In genomic region chr1:238951809-238952208, GRCh38 we compare ENCODE assay signal across 8 cellular contexts.
A peak's percentile ranks its signal among the peaks of the same experiment; 100 is the strongest.
DNase-seq lines count a peak whose midpoint lies in the region; ATAC-seq and TF ChIP-seq lines count a peak whose summit lies in the region.
"Had no signal": no experiment of that assay in that cellular context is flagged by ENCODE, and none has a peak within 500 bp of the region (broad histone marks: within the 10 kb centered on the region; RNA-seq: fewer than 3 reads in every experiment).

No MANE protein-coding gene starts in this region.

- no peak overlapping the region for H4K8ac ChIP-seq in H9 (replicated peaks; ENCODE audit: insufficient read length, low read depth, low read length)

- H3K27me3 ChIP-seq in H9 (ENCODE audit: insufficient read depth, low read length), result no peaks in the 10 kb centered on the region

- no peak for ATAC-seq in effector memory CD8-positive, alpha-beta T cell (replicated peaks)
- no peak for ATAC-seq in GM19035 (IDR thresholded peaks at IDR 0.05; ENCODE audit: unreplicated experiment)

- no peak overlapping the region for H2AK5ac ChIP-seq in H9 (ENCODE audit: insufficient read length, low read length)

- DNase-seq in H9 (no peak), NOMO-1 treated with DMSO at 0.1 percent for 48 hours (lab: John Stamatoyannopoulos, UW; ENCODE audit: unreplicated experiment) (peak; percentile 46), endothelial cell (ENCODE audit: low spot score) (peak; percentile 30), retinal pigment epithelial cell (ENCODE audit: low read depth) (no peak)
- no peak for DNase-seq in activated CD4-positive, alpha-beta T cell treated with anti-CD3 and anti-CD28 coated beads, Interleukin-2, amount 50 U/mL, for 4 hours
- no peak for DNase-seq in effector memory CD8-positive, alpha-beta T cell
- DNase-seq: activated naive CD8-positive, alpha-beta T cell treated with anti-CD3 and anti-CD28 coated beads, Interleukin-2, amount 10 ng/mL, durations not matched to agents 7 days and 5 days had no signal

- H3K23ac ChIP-seq in H9 (ENCODE audit: insufficient read length, low read depth, low read length), result no peak overlapping the region

- no peak overlapping the region for H2BK5ac ChIP-seq in H9 (ENCODE audit: insufficient read length, low read length)

- H3K27me3 Mint-ChIP-seq in H9 (ENCODE audit: low read depth) (no peaks in the 10 kb centered on the region), endothelial cell (ENCODE audit: unreplicated experiment) (no peaks in the 10 kb centered on the region)
- no peaks in the 10 kb centered on the region for H3K27me3 Mint-ChIP-seq in effector memory CD8-positive, alpha-beta T cell
- H3K27me3 Mint-ChIP-seq: activated naive CD8-positive, alpha-beta T cell treated with anti-CD3 and anti-CD28 coated beads, Interleukin-2, amount 10 ng/mL, durations not matched to agents 7 days and 5 days had no signal

- no peaks in the 10 kb centered on the region for H3K9me3 ChIP-seq in H9 (ENCODE audit: control insufficient read depth, low read depth, low read length)

- H3K4me3 ChIP-seq in retinal pigment epithelial cell (ENCODE audit: low read length), result no peak overlapping the region

- H3K23me2 ChIP-seq in H9 (ENCODE audit: insufficient read length, low read depth, low read length, poor library complexity, severe bottlenecking), result no peaks in the 10 kb centered on the region

- no peak overlapping the region for H4K91ac ChIP-seq in H9 (ENCODE audit: insufficient read length, low read depth, low read length)

- H3K9me3 Mint-ChIP-seq in H9 (no peaks in the 10 kb centered on the region), endothelial cell (ENCODE audit: unreplicated experiment) (no peaks in the 10 kb centered on the region)
- H3K9me3 Mint-ChIP-seq in effector memory CD8-positive, alpha-beta T cell, result peaks cover 2 to 13% of the 10 kb centered on the region in 2 donors
- H3K9me3 Mint-ChIP-seq: activated naive CD8-positive, alpha-beta T cell treated with anti-CD3 and anti-CD28 coated beads, Interleukin-2, amount 10 ng/mL, durations not matched to agents 7 days and 5 days had no signal

- H3K27ac Mint-ChIP-seq in H9, result no peak overlapping the region
- no peak overlapping the region for H3K27ac Mint-ChIP-seq in endothelial cell (ENCODE audit: unreplicated experiment)
- no peak overlapping the region for H3K27ac Mint-ChIP-seq in effector memory CD8-positive, alpha-beta T cell
- H3K27ac Mint-ChIP-seq: activated naive CD8-positive, alpha-beta T cell treated with anti-CD3 and anti-CD28 coated beads, Interleukin-2, amount 10 ng/mL, durations not matched to agents 7 days and 5 days had no signal

- H3T11ph ChIP-seq in H9 (ENCODE audit: low read length), result no peak overlapping the region

- H3K9ac ChIP-seq in H9 (ENCODE audit: extremely low read depth, insufficient read length, low read length), result no peak overlapping the region

- no peak overlapping the region for H3K14ac ChIP-seq in H9 (ENCODE audit: insufficient read depth, low read length)

- no peak overlapping the region for H2BK12ac ChIP-seq in H9 (ENCODE audit: insufficient read length, low read depth, low read length)

- no peak overlapping the region for H3K4me3 Mint-ChIP-seq in H9
- no peak overlapping the region for H3K4me3 Mint-ChIP-seq in endothelial cell (ENCODE audit: unreplicated experiment)
- no peak overlapping the region for H3K4me3 Mint-ChIP-seq in effector memory CD8-positive, alpha-beta T cell
- H3K4me3 Mint-ChIP-seq: activated naive CD8-positive, alpha-beta T cell treated with anti-CD3 and anti-CD28 coated beads, Interleukin-2, amount 10 ng/mL, durations not matched to agents 7 days and 5 days had no signal

- H3K4ac ChIP-seq in H9 (ENCODE audit: low read depth, low read length), result no peak overlapping the region

- H2BK20ac ChIP-seq in H9 (ENCODE audit: low read depth, low read length, poor library complexity, severe bottlenecking), result no peak overlapping the region

- no peak overlapping the region for H4K5ac ChIP-seq in H9 (ENCODE audit: insufficient read length, low read depth, low read length)

- no peak overlapping the region for H2BK120ac ChIP-seq in H9 (ENCODE audit: low read depth, low read length, poor library complexity, severe bottlenecking)

- no peaks in the 10 kb centered on the region for H4K20me1 ChIP-seq in H9 (ENCODE audit: control insufficient read depth, insufficient read depth, insufficient read length)

- H3K56ac ChIP-seq in H9 (ENCODE audit: insufficient read length, low read depth, low read length), result no peak overlapping the region

- no peak overlapping the region for H3K18ac ChIP-seq in H9 (ENCODE audit: insufficient read length, low read depth, low read length)

- no peak overlapping the region for H2AFZ ChIP-seq in H9 (ENCODE audit: low read length)

- H3K79me2 ChIP-seq in H9 (ENCODE audit: insufficient read depth, low read length), result no peaks in the 10 kb centered on the region

- no peaks in the 10 kb centered on the region for H3K79me1 ChIP-seq in H9 (ENCODE audit: insufficient read depth, low read depth, low read length, poor library complexity, severe bottlenecking)

- H3K36me3 Mint-ChIP-seq in H9 (ENCODE audit: insufficient read depth in 1 of 3, low read depth in 3 of 3) (no peaks in the 10 kb centered on the region; a peak in 1 of 7 replicates), endothelial cell (ENCODE audit: low read depth, unreplicated experiment) (no peaks in the 10 kb centered on the region)
- H3K36me3 Mint-ChIP-seq in effector memory CD8-positive, alpha-beta T cell (ENCODE audit: insufficient read depth), result no peaks in the 10 kb centered on the region
- H3K36me3 Mint-ChIP-seq: activated naive CD8-positive, alpha-beta T cell treated with anti-CD3 and anti-CD28 coated beads, Interleukin-2, amount 10 ng/mL, durations not matched to agents 7 days and 5 days had no signal

- H3K4me1 Mint-ChIP-seq in H9 (peaks cover 5 to 8% of the 10 kb centered on the region in 2 experiments; a peak in 2 of 4 replicates), endothelial cell (ENCODE audit: unreplicated experiment) (no peaks in the 10 kb centered on the region)
- H3K4me1 Mint-ChIP-seq in effector memory CD8-positive, alpha-beta T cell (ENCODE audit: low read depth in 2 of 2), result no peaks in the 10 kb centered on the region

- TF ChIP-seq CTCF in H9 (conservative IDR thresholded peaks at IDR 0.05) (peak; percentile 71), endothelial cell (IDR thresholded peaks at IDR 0.05; ENCODE audit: unreplicated experiment) (peak; percentile 23), retinal pigment epithelial cell (conservative IDR thresholded peaks at IDR 0.05; ENCODE audit: low read depth, low read length) (peak; percentile 60)

- no CpG with 5 or more reads among the region's 6 CpGs for WGBS in H9 (ENCODE audit: extremely low coverage, insufficient read length, low lambda C conversion rate)

- H2BK15ac ChIP-seq in H9 (ENCODE audit: low read depth, low read length), result no peak overlapping the region

- no peaks in the 10 kb centered on the region for H3K4me1 ChIP-seq in H9 (ENCODE audit: insufficient read depth, low read length)

- no peak overlapping the region for H3K27ac ChIP-seq in H9 (ENCODE audit: insufficient read length, low read depth, low read length)

- H3K4me2 ChIP-seq in H9 (ENCODE audit: insufficient read depth, insufficient read length, low read length), result no peak overlapping the region

Comparison
In these comparisons a context has a peak if more than half of its experiments do, and no peak if none do; other contexts are left out.
1. DNase-seq: peak in NOMO-1 treated with DMSO at 0.1 percent for 48 hours (single experiment) and endothelial cell (single experiment); none in H9 (single experiment), retinal pigment epithelial cell (single experiment), activated CD4-positive, alpha-beta T cell treated with anti-CD3 and anti-CD28 coated beads, Interleukin-2, amount 50 U/mL, for 4 hours (0 of 2) and effector memory CD8-positive, alpha-beta T cell (0 of 3).
2. Peak in every context shown above with its lines, with median percentiles within 50 percentile points of each other: CTCF ChIP-seq.